Comparison of ENCODE assay signal across 1 cellular context in the genomic region with DNA sequence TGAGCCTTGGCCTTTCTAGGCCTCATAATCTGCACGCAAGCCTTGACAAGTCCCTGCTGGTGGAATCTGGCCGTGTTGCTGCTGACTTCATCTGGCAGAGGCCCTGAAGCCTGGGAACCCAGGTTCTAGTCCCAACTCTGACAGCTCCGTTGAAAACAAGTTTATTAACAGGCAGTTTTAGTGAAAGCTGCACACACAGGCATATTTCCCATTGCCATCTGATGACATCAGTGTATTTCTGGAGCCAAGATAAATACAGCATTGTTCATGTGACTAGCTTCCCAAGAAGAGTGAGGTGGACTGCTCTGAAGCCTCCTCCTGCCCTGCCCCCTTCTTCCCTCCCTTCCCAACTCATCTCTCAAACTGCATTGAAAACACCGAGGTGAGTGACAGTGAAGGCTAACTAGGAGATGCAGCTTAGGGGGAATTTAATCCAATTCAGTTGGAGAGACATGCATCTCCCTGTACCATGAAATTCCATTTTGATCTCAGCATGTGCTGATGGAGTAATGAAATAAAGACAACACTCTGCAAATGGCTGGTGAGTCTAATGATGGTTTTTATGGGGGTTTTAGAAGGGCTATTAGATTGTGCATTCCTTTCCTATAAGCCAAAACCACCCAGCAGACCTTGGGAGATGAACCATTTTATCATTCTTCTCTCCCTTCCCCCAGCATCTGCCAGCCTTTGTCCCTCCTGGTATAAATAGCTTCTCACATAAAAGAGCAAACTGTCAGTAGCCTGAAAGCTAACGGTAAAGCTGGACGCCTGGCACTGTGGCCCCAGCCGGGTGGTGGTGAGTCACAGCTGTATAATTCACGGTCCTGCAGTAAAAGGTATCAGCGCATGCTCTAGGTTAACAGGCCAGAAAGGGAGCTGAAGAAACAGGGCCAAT.
TF ChIP-seq lines count a peak whose summit lies in the region.

No MANE protein-coding gene starts in this region.

TF ChIP-seq in A549, 52 proteins besides CTCF, POLR2A, EP300 and RAD21 (continued from another document):
- TF ChIP-seq PHF8 (IDR thresholded peaks at IDR 0.05; ENCODE audit: borderline replicate concordance, low read depth) (no peak), TP53 (CRISPR knock-in tag; IDR thresholded peaks at IDR 0.05) (no peak), FOSB (CRISPR knock-in tag; IDR thresholded peaks at IDR 0.05) (no peak), RNF2 (IDR thresholded peaks at IDR 0.05; ENCODE audit: borderline replicate concordance, low read depth) (no peak), KDM5A (IDR thresholded peaks at IDR 0.05) (no peak), SMC3 (IDR thresholded peaks at IDR 0.05) (peak; percentile 12; the same call in 1 of the 3 replicates), HOXB5 (CRISPR knock-in tag; IDR thresholded peaks at IDR 0.05) (no peak), SREBF2 (IDR thresholded peaks at IDR 0.05) (no peak), MAFK (IDR thresholded peaks at IDR 0.05; ENCODE audit: partially characterized antibody) (peak; percentile 53), EHF (CRISPR knock-in tag; IDR thresholded peaks at IDR 0.05) (no peak), GATA3 (IDR thresholded peaks at IDR 0.05; ENCODE audit: borderline replicate concordance) (peak; percentile 65; the same call in 1 of the 2 replicates), FOXS1 (CRISPR knock-in tag; IDR thresholded peaks at IDR 0.05) (peak; percentile 98; the same call in 1 of the 2 replicates), NPAS2 (CRISPR knock-in tag; IDR thresholded peaks at IDR 0.05; ENCODE audit: borderline replicate concordance) (no peak)
- TF ChIP-seq, protein P1, sequence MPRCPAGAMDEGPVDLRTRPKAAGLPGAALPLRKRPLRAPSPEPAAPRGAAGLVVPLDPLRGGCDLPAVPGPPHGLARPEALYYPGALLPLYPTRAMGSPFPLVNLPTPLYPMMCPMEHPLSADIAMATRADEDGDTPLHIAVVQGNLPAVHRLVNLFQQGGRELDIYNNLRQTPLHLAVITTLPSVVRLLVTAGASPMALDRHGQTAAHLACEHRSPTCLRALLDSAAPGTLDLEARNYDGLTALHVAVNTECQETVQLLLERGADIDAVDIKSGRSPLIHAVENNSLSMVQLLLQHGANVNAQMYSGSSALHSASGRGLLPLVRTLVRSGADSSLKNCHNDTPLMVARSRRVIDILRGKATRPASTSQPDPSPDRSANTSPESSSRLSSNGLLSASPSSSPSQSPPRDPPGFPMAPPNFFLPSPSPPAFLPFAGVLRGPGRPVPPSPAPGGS (IDR thresholded peaks at IDR 0.05), result no peak
- TF ChIP-seq, protein P2, sequence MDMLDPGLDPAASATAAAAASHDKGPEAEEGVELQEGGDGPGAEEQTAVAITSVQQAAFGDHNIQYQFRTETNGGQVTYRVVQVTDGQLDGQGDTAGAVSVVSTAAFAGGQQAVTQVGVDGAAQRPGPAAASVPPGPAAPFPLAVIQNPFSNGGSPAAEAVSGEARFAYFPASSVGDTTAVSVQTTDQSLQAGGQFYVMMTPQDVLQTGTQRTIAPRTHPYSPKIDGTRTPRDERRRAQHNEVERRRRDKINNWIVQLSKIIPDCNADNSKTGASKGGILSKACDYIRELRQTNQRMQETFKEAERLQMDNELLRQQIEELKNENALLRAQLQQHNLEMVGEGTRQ (IDR thresholded peaks at IDR 0.05), result peak; percentile 48; the same call in 1 of the 2 replicates
- TF ChIP-seq, protein P3, sequence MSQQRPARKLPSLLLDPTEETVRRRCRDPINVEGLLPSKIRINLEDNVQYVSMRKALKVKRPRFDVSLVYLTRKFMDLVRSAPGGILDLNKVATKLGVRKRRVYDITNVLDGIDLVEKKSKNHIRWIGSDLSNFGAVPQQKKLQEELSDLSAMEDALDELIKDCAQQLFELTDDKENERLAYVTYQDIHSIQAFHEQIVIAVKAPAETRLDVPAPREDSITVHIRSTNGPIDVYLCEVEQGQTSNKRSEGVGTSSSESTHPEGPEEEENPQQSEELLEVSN (IDR thresholded peaks at IDR 0.05; ENCODE audit: borderline replicate concordance, low read depth), result no peak
- TF ChIP-seq, protein P4, sequence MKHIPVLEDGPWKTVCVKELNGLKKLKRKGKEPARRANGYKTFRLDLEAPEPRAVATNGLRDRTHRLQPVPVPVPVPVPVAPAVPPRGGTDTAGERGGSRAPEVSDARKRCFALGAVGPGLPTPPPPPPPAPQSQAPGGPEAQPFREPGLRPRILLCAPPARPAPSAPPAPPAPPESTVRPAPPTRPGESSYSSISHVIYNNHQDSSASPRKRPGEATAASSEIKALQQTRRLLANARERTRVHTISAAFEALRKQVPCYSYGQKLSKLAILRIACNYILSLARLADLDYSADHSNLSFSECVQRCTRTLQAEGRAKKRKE (CRISPR knock-in tag; IDR thresholded peaks at IDR 0.05; ENCODE audit: low read depth), result no peak
